Comparison of ENCODE assay signal across 15 cellular contexts in genomic region chr11:13283636-13284035, GRCh38.
"Had no signal": no experiment of that assay in that cellular context is flagged by ENCODE, and none has a peak within 500 bp of the region (broad histone marks: within the 10 kb centered on the region; RNA-seq: fewer than 3 reads in every experiment).

No MANE protein-coding gene starts in this region.

- ATAC-seq: activated naive CD4-positive, alpha-beta T cell treated with anti-CD3 and anti-CD28 coated beads, Interleukin-2, amount 50 U/mL, for 72 hours; activated T-cell treated with anti-CD3 and anti-CD28 coated beads, Interleukin-2, amount 50 U/mL, for 4 hours; body of pancreas; heart left ventricle; right lobe of liver; stimulated activated effector memory CD8-positive, alpha-beta T cell treated with anti-CD3 and anti-CD28 coated beads, Interleukin-12 subunit alpha, Interleukin-12 subunit beta, amount 100 ng/mL, for 72 hours had no signal

- H3K27ac Mint-ChIP-seq: activated naive CD4-positive, alpha-beta T cell treated with anti-CD3 and anti-CD28 coated beads, Interleukin-2, amount 50 U/mL, for 72 hours had no signal

- H3K4me3 ChIP-seq: body of pancreas, esophagus muscularis mucosa, heart left ventricle, right lobe of liver, tibial nerve had no signal

- H3K27ac ChIP-seq: body of pancreas, esophagus muscularis mucosa, heart left ventricle, neutrophil, right lobe of liver, tibial nerve had no signal

- H3K27me3 ChIP-seq: body of pancreas, esophagus muscularis mucosa, heart left ventricle, right lobe of liver, tibial nerve had no signal

- H3K36me3 ChIP-seq: esophagus muscularis mucosa, heart left ventricle, right lobe of liver, tibial nerve had no signal

- DNase-seq: activated CD4-positive, alpha-beta T cell treated with anti-CD3 and anti-CD28 coated beads, Interleukin-2, amount 50 U/mL, for 4 hours; activated CD4-positive, CD25-positive, alpha-beta regulatory T cell treated with anti-CD3 and anti-CD28 coated beads, Interleukin-2, amount 50 U/mL, for 72 hours; activated effector memory CD4-positive, alpha-beta T cell treated with anti-CD3 and anti-CD28 coated beads, Interleukin-2, amount 50 U/mL, for 16 hours; activated T-cell treated with anti-CD3 and anti-CD28 coated beads, Interleukin-2, amount 50 U/mL, for 4 hours; amniotic stem cell; body of pancreas; central memory CD4-positive, alpha-beta T cell; heart left ventricle; kidney glomerular epithelial cell; right lobe of liver had no signal

- H3K9me3 ChIP-seq: body of pancreas, esophagus muscularis mucosa, heart left ventricle, neutrophil, right lobe of liver, tibial nerve had no signal

- H3K4me3 Mint-ChIP-seq: activated T-cell treated with anti-CD3 and anti-CD28 coated beads, Interleukin-2, amount 50 U/mL, for 4 hours had no signal

- H3K9me3 Mint-ChIP-seq: activated naive CD4-positive, alpha-beta T cell treated with anti-CD3 and anti-CD28 coated beads, Interleukin-2, amount 50 U/mL, for 72 hours; activated T-cell treated with anti-CD3 and anti-CD28 coated beads, Interleukin-2, amount 50 U/mL, for 4 hours; stimulated activated effector memory CD8-positive, alpha-beta T cell treated with anti-CD3 and anti-CD28 coated beads, Interleukin-12 subunit alpha, Interleukin-12 subunit beta, amount 100 ng/mL, for 72 hours had no signal
